In genomic region chr4:152385551-152385950, GRCh38 we compare ENCODE assay signal across 1 cellular context.
TF ChIP-seq lines count a peak whose summit lies in the region.

No MANE protein-coding gene starts in this region.

TF ChIP-seq in GM12878, 131 proteins besides CTCF, POLR2A, EP300 and RAD21 (continued from another document):
- TF ChIP-seq ZBTB4 (CRISPR knock-in tag; IDR thresholded peaks at IDR 0.05) (no peak), HSF1 (IDR thresholded peaks at IDR 0.05; ENCODE audit: low read depth, low read length) (no peak), TCF3 (IDR thresholded peaks at IDR 0.05; ENCODE audit: borderline replicate concordance, insufficient read depth, low read depth, low read length) (no peak)
